Comparison of ENCODE assay signal across 8 cellular contexts in genomic region chr1:100352267-100353072, GRCh38. TPM values are rescaled to one million over a fixed set of nuclear protein-coding genes. Genes with fewer than 3 reads are reported as not detected.
A peak's percentile ranks its signal among the peaks of the same experiment; 100 is the strongest.
DNase-seq lines count a peak whose midpoint lies in the region; ATAC-seq and TF ChIP-seq lines count a peak whose summit lies in the region.

A gene with protein sequence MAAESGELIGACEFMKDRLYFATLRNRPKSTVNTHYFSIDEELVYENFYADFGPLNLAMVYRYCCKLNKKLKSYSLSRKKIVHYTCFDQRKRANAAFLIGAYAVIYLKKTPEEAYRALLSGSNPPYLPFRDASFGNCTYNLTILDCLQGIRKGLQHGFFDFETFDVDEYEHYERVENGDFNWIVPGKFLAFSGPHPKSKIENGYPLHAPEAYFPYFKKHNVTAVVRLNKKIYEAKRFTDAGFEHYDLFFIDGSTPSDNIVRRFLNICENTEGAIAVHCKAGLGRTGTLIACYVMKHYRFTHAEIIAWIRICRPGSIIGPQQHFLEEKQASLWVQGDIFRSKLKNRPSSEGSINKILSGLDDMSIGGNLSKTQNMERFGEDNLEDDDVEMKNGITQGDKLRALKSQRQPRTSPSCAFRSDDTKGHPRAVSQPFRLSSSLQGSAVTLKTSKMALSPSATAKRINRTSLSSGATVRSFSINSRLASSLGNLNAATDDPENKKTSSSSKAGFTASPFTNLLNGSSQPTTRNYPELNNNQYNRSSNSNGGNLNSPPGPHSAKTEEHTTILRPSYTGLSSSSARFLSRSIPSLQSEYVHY (plus strand): TSS chr1:100352506. CDS start chr1:100352955, 449 bp downstream.

- WGBS in right cardiac atrium, result under 1% methylated on average over 65 of the region's 65 CpGs

- H3K27ac ChIP-seq in angular gyrus (ENCODE audit: low read depth, low read length) (peak within 1 kb of the TSS; percentile 59), right cardiac atrium (ENCODE audit: low read length) (peak within 1 kb of the TSS; percentile 92), vagina (peak within 1 kb of the TSS; percentile 93)

- H3K36me3 Mint-ChIP-seq in T-helper 17 cell (ENCODE audit: low read depth), result peaks cover 36% of the 10 kb centered on the region

- peak; percentile 51 for ATAC-seq in HG02884 (IDR thresholded peaks at IDR 0.05; ENCODE audit: unreplicated experiment)
- peak; percentile 67 for ATAC-seq in T-helper 17 cell
- peak; percentile 95 to 96 for ATAC-seq in right cardiac atrium

- H3K4me1 ChIP-seq in right cardiac atrium (ENCODE audit: control insufficient read depth, insufficient read depth, low read length) (peaks cover 2% of the 10 kb centered on the region), vagina (peaks cover 37% of the 10 kb centered on the region)

- H3K27me3 ChIP-seq in right cardiac atrium (ENCODE audit: control insufficient read depth, insufficient read depth) (no peaks in the 10 kb centered on the region), vagina (no peaks in the 10 kb centered on the region)

- in situ Hi-C loops in GM13977 (cut with MboI; ENCODE audit: low pct_unique_long_range_greater_than_20kb, low sequenced_read_pairs, unreplicated experiment), result no loop called here

- H3K9me3 ChIP-seq in T-helper 17 cell (ENCODE audit: control insufficient read depth, low read length, poor library complexity, severe bottlenecking) (no peaks in the 10 kb centered on the region), right cardiac atrium (ENCODE audit: control insufficient read depth, low read length) (no peaks in the 10 kb centered on the region), vagina (no peaks in the 10 kb centered on the region)

- H3K4me1 Mint-ChIP-seq in T-helper 17 cell, result peaks cover 41% of the 10 kb centered on the region

- TF ChIP-seq CTCF in GM13977 (IDR thresholded peaks at IDR 0.05; ENCODE audit: extremely low read depth, insufficient read depth, missing control alignments) (no peak), vagina (IDR thresholded peaks at IDR 0.05) (no peak)

- no peaks in the 10 kb centered on the region for H3K36me3 ChIP-seq in vagina

- intact Hi-C loops in right cardiac atrium (cut with DNase I) (loop anchor here in 2 of 4 donors (5.0 to 10.0 kb wide), 3 partner anchors 60 to 102 kb away; no protein-coding TSS in a partner anchor), vagina (cut with DNase I) (no loop called here)

- H3K27ac Mint-ChIP-seq in T-helper 17 cell, result peak within 1 kb of the TSS; percentile 100

- peak in 1 of 2 donors; percentile 84 for TF ChIP-seq POLR2A in vagina (IDR thresholded peaks at IDR 0.05)

- peak; percentile 93 for DNase-seq in GM13977 (ENCODE audit: low spot score)
- DNase-seq in NCI-H1694 (lab: John Stamatoyannopoulos, UW), result peak; percentile 64
- peak; percentile 67 to 83 (median 78) for DNase-seq in T-helper 17 cell
- DNase-seq in right cardiac atrium, result peak; percentile 95 to 97 (median 97)
- DNase-seq in putamen (ENCODE audit: low spot score), result peak; percentile 90
- peak in 1 of 2 donors; percentile 96 for DNase-seq in vagina (ENCODE audit: extremely low spot score in 2 of 2)

- peak within 1 kb of the TSS; percentile 100 for H3K4me3 Mint-ChIP-seq in T-helper 17 cell

- peak within 1 kb of the TSS; percentile 65 for H3K4me3 ChIP-seq in right cardiac atrium (ENCODE audit: low read length)
- H3K4me3 ChIP-seq in vagina, result peak within 1 kb of the TSS; percentile 79 to 99

- H3K27me3 Mint-ChIP-seq in T-helper 17 cell, result no peaks in the 10 kb centered on the region

RNA-seq across cellular contexts. Expression of the gene that starts here (rescaled TPM):
- total RNA-seq in T-helper 17 cell, result 100 to 1,000 TPM; 186 to 281 TPM
- total RNA-seq in right cardiac atrium, result 1 to 10 TPM; 3.6 to 5.2 (median 4.8) TPM
- 1.9 TPM for polyA plus RNA-seq in right cardiac atrium
- total RNA-seq in vagina, result 14.5 TPM

Comparison
In these comparisons a context has a peak if more than half of its experiments do, and no peak if none do; other contexts are left out.
1. RNA of the gene that starts here (total RNA-seq): 186 to 281 TPM in T-helper 17 cell; 14.5 TPM in vagina (single experiment) and 3.6 to 5.2 TPM in right cardiac atrium; every median in the first group is over 10 times any median in the second.
2. Peak in every context shown above with its lines, with median percentiles within 50 percentile points of each other: ATAC-seq and H3K27ac ChIP-seq.